Comparison of ENCODE assay signal across 21 cellular contexts in the genomic region with DNA sequence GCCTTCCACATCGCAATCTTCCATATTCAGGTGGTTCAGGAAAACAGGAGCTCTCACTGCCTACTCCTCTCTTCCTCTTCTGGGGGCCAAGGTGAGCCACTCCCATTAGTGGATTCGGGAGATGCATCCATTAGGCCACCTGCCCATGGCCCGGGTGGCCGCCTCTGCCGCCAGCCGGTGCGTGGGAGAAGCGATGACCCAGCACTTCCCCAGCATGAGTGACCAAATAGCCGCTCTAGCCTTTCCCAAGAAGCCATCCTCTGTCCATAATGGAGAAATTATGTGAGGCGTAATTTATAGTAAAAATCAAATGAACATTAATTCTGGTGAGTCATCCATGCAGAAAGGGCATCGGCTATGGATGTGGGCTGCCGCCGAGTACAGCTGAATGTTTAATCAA.
DNase-seq lines count a peak whose midpoint lies in the region; ATAC-seq and FAIRE-seq lines count a peak whose summit lies in the region.
"Had no signal": no experiment of that assay in that cellular context is flagged by ENCODE, and none has a peak within 500 bp of the region (broad histone marks: within the 10 kb centered on the region; RNA-seq: fewer than 3 reads in every experiment).

No MANE protein-coding gene starts in this region.

- H3K9me3 ChIP-seq in BLaER1: no peaks in the 10 kb centered on the region

- no peak for ATAC-seq in HG02763 (IDR thresholded peaks at IDR 0.05; ENCODE audit: unreplicated experiment)
- ATAC-seq: CD8-positive, alpha-beta T cell had no signal

- FAIRE-seq in HTR-8/SVneo (lab: Jason Lieb, UNC) (peak; percentile 86), islet of Langerhans (lab: Jason Lieb, UNC) (peak; percentile 84)
- FAIRE-seq: A204.1, G401.6, GM12891, GM19239 had no signal

- no peaks in the 10 kb centered on the region for H3K36me3 ChIP-seq in BLaER1
- H3K36me3 ChIP-seq: HAP-1 had no signal

- peaks cover 38% of the 10 kb centered on the region for H3K4me1 ChIP-seq in BLaER1

- H3K9ac ChIP-seq in BLaER1: no peak overlapping the region
- H3K9ac ChIP-seq: GM23248 had no signal

- H3K4me2 ChIP-seq in BLaER1: peak overlapping the region; percentile 72

- no peak for DNase-seq in HTR-8/SVneo (ENCODE audit: insufficient read length, low spot score)
- no peak for DNase-seq in NCI-H2171 treated with DMSO at 0.1 percent for 48 hours (lab: John Stamatoyannopoulos, UW)
- no peak for DNase-seq in stimulated activated CD4-positive, alpha-beta T cell treated with anti-CD3 and anti-CD28 coated beads, Interleukin-4, amount 100 ng/mL, for 1 hour
- DNase-seq: AML-193; CD8-positive, alpha-beta T cell; COR-L47; DMS 273 treated with DMSO at 0.1 percent for 48 hours; DMS53; DND-41; GM23248; IMR-90; KBM-7 had no signal

- no peaks in the 10 kb centered on the region for H4K20me1 ChIP-seq in BLaER1

- H3K4me3 ChIP-seq in BLaER1: no peak overlapping the region
- H3K4me3 ChIP-seq: GM23248, HAP-1 had no signal

- no peaks in the 10 kb centered on the region for H3K27me3 ChIP-seq in BLaER1

- H3K27ac ChIP-seq in BLaER1: no peak overlapping the region
- H3K27ac ChIP-seq: GM23248, HL-60 had no signal
